ENCODE assay signal across 18 cellular contexts in genomic region chr1:205392650-205393049, GRCh38. TPM values are rescaled to one million over a fixed set of nuclear protein-coding genes. Genes with fewer than 3 reads are reported as not detected.
DNase-seq lines count a peak whose midpoint lies in the region; ATAC-seq and TF ChIP-seq lines count a peak whose summit lies in the region.
"Had no signal": no experiment of that assay in that cellular context is flagged by ENCODE, and none has a peak within 500 bp of the region (broad histone marks: within the 10 kb centered on the region; RNA-seq: fewer than 3 reads in every experiment).

No MANE protein-coding gene starts in this region.

- no peaks in the 10 kb centered on the region for H3K27me3 ChIP-seq in right atrium auricular region
- H3K27me3 ChIP-seq in WERI-Rb-1 (ENCODE audit: insufficient read depth, low read depth, severe bottlenecking) = no peaks in the 10 kb centered on the region
- H3K27me3 ChIP-seq: BLaER1 treated with 17β-estradiol and CSF1 and Interleukin-3, amounts not matched to agents 10 nM and 100 nM had no signal

- peak; percentile 16 for DNase-seq in right atrium auricular region (ENCODE audit: low spot score)
- DNase-seq in Right ventricle myocardium superior = no peak
- DNase-seq in WERI-Rb-1 = peak; percentile 1
- DNase-seq in NCI-H2171 (lab: John Stamatoyannopoulos, UW) = no peak
- DNase-seq: AML-193; Caco-2; Calu3; CD4-positive, alpha-beta T cell; CD8-positive, alpha-beta T cell; DMS79 treated with DMSO at 0.1 percent for 48 hours; GF-D8 had no signal

- TF ChIP-seq CTCF in right atrium auricular region (IDR thresholded peaks at IDR 0.05) (no peak), WERI-Rb-1 (IDR thresholded peaks at IDR 0.05; ENCODE audit: low read depth, low read length) (no peak)

- intact Hi-C loops in Right ventricle myocardium superior (cut with DNase I) = no loop called here

- H3K9me3 ChIP-seq in right atrium auricular region = no peaks in the 10 kb centered on the region
- peaks cover 2% of the 10 kb centered on the region for H3K9me3 ChIP-seq in WERI-Rb-1 (ENCODE audit: severe bottlenecking)
- H3K9me3 ChIP-seq: Caco-2 had no signal

- no peak overlapping the region for H3K4me3 ChIP-seq in right atrium auricular region
- H3K4me3 ChIP-seq in WERI-Rb-1 (ENCODE audit: low read depth, low read length) = no peak overlapping the region
- H3K4me3 ChIP-seq: A549; BLaER1 treated with 17β-estradiol and CSF1 and Interleukin-3, amounts not matched to agents 10 nM and 100 nM; GM12878 had no signal

- no peak for ATAC-seq in Right ventricle myocardium superior (ENCODE audit: poor library complexity)
- ATAC-seq in HG03571 (IDR thresholded peaks at IDR 0.05; ENCODE audit: unreplicated experiment) = no peak
- ATAC-seq: A549; CD8-positive, alpha-beta T cell; GM12878 had no signal

- H3K36me3 ChIP-seq in right atrium auricular region (no peaks in the 10 kb centered on the region), WERI-Rb-1 (no peaks in the 10 kb centered on the region)
- H3K36me3 ChIP-seq: BLaER1 treated with 17β-estradiol and CSF1 and Interleukin-3, amounts not matched to agents 10 nM and 100 nM had no signal

- H3K4me1 ChIP-seq in right atrium auricular region = no peaks in the 10 kb centered on the region
- H3K4me1 ChIP-seq: A549, Caco-2 had no signal

- H3K27ac ChIP-seq in right atrium auricular region (no peak overlapping the region), WERI-Rb-1 (no peak overlapping the region)
- H3K27ac ChIP-seq: 22Rv1; A549; BLaER1 treated with 17β-estradiol and CSF1 and Interleukin-3, amounts not matched to agents 10 nM and 100 nM; C4-2B had no signal

RNA-seq across cellular contexts. Expression of gene LEMD1, which starts 29.2 kb away (rescaled TPM):
- total RNA-seq in right atrium auricular region (not detected), Right ventricle myocardium superior (not detected)
- total RNA-seq: Caco-2; CD4-positive, alpha-beta T cell; CD8-positive, alpha-beta T cell; GM12878 had no signal

RNA-seq across cellular contexts. Expression of gene KLHDC8A, which starts 35.9 kb away (rescaled TPM):
- under 1 TPM in 1 of 2 donors, not detected in 1; 0.24 TPM for total RNA-seq in right atrium auricular region
- 0.24 TPM for total RNA-seq in Right ventricle myocardium superior
- total RNA-seq: A172; Caco-2; Calu3; CD4-positive, alpha-beta T cell; CD8-positive, alpha-beta T cell; GM12878 had no signal

Comparison
In these comparisons a context has a peak if more than half of its experiments do, and no peak if none do; other contexts are left out.
1. DNase-seq: peak in right atrium auricular region (single experiment) and WERI-Rb-1 (single experiment); none in Right ventricle myocardium superior (single experiment) and NCI-H2171 (single experiment).